26 cellular contexts compared by ENCODE assay signal in the genomic region with DNA sequence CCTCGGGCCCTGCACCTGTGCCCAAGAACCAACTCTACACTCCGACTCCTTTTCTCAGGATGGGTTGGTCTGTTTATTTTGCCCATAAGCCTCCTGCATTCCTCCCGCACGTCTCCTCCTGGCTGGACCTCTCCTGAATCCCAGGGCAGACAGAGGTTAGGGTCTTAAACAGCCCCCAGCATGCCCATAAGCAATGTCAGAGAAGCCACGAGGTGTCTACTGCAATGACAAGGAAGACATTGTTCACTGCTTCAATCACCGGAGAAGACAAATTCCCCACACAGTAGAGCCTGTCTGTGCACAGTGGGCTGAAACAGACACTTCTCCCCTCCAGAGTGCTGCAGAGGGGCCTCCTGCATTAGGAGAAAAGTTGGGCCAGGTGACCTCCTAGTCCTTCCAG.
"Had no signal": no experiment of that assay in that cellular context is flagged by ENCODE, and none has a peak within 500 bp of the region (broad histone marks: within the 10 kb centered on the region; RNA-seq: fewer than 3 reads in every experiment).

No MANE protein-coding gene starts in this region.

- H3K4me3 Mint-ChIP-seq: activated CD4-positive, alpha-beta T cell treated with anti-CD3 and anti-CD28 coated beads, Interleukin-2, amount 10 ng/mL, durations not matched to agents 24 days and 14 days; activated CD8-positive, alpha-beta T cell treated with anti-CD3 and anti-CD28 coated beads for 36 hours; activated T-cell treated with anti-CD3 and anti-CD28 coated beads, Interleukin-2, amount 50 U/mL, for 72 hours; activated T-helper 17 cell treated with anti-CD3 and anti-CD28 coated beads, Interleukin-2, amount 50 U/mL, for 72 hours; T-helper 1 cell treated with Interleukin-12 subunit alpha and Interleukin-12 subunit beta and Interleukin-4 antibody, amounts not matched to agents 30 μg/mL and 1 μg/mL, for 36 hours; T-helper 2 cell treated with Interferon-gamma antibody and Interleukin-4, amounts not matched to agents 5 μg/mL and 100 μg/mL, for 36 hours had no signal

- H3K4me1 Mint-ChIP-seq: activated CD4-positive, alpha-beta T cell treated with anti-CD3 and anti-CD28 coated beads, Interleukin-2, amount 10 ng/mL, durations not matched to agents 24 days and 14 days; activated T-helper 17 cell treated with anti-CD3 and anti-CD28 coated beads, Interleukin-2, amount 50 U/mL, for 72 hours had no signal

- ATAC-seq: activated CD8-positive, alpha-beta T cell treated with anti-CD3 and anti-CD28 coated beads for 36 hours; activated naive CD4-positive, alpha-beta T cell treated with anti-CD3 and anti-CD28 coated beads, Interleukin-2, amount 50 U/mL, for 72 hours; activated T-cell treated with anti-CD3 and anti-CD28 coated beads, Interleukin-2, amount 50 U/mL, for 72 hours; activated T-helper 17 cell treated with anti-CD3 and anti-CD28 coated beads, Interleukin-2, amount 50 U/mL, for 72 hours; body of pancreas; Panc1 had no signal

- H3K27ac Mint-ChIP-seq: activated CD4-positive, alpha-beta T cell treated with anti-CD3 and anti-CD28 coated beads, Interleukin-2, amount 10 ng/mL, durations not matched to agents 24 days and 14 days; activated CD8-positive, alpha-beta T cell treated with anti-CD3 and anti-CD28 coated beads for 36 hours; activated naive CD4-positive, alpha-beta T cell treated with anti-CD3 and anti-CD28 coated beads, Interleukin-2, amount 50 U/mL, for 72 hours; activated T-cell treated with anti-CD3 and anti-CD28 coated beads, Interleukin-2, amount 50 U/mL, for 72 hours; activated T-helper 17 cell treated with anti-CD3 and anti-CD28 coated beads, Interleukin-2, amount 50 U/mL, for 72 hours; T-helper 1 cell treated with Interleukin-12 subunit alpha and Interleukin-12 subunit beta and Interleukin-4 antibody, amounts not matched to agents 30 μg/mL and 1 μg/mL, for 36 hours; T-helper 2 cell treated with Interferon-gamma antibody and Interleukin-4, amounts not matched to agents 5 μg/mL and 100 μg/mL, for 36 hours had no signal

- H3K9me3 Mint-ChIP-seq: activated CD4-positive, alpha-beta T cell treated with anti-CD3 and anti-CD28 coated beads, Interleukin-2, amount 10 ng/mL, durations not matched to agents 24 days and 14 days; activated CD8-positive, alpha-beta T cell treated with anti-CD3 and anti-CD28 coated beads for 36 hours; activated naive CD4-positive, alpha-beta T cell treated with anti-CD3 and anti-CD28 coated beads, Interleukin-2, amount 50 U/mL, for 72 hours; activated T-cell treated with anti-CD3 and anti-CD28 coated beads, Interleukin-2, amount 50 U/mL, for 72 hours; activated T-helper 17 cell treated with anti-CD3 and anti-CD28 coated beads, Interleukin-2, amount 50 U/mL, for 72 hours; T-helper 1 cell treated with Interleukin-12 subunit alpha and Interleukin-12 subunit beta and Interleukin-4 antibody, amounts not matched to agents 30 μg/mL and 1 μg/mL, for 36 hours; T-helper 2 cell treated with Interferon-gamma antibody and Interleukin-4, amounts not matched to agents 5 μg/mL and 100 μg/mL, for 36 hours had no signal

- DNase-seq: activated CD4-positive, alpha-beta T cell treated with anti-CD3 and anti-CD28 coated beads, Interleukin-2, amount 10 ng/mL, durations not matched to agents 24 days and 14 days; activated CD4-positive, alpha-beta T cell treated with anti-CD3 and anti-CD28 coated beads, Interleukin-2, amount 50 U/mL, for 4 hours; activated CD8-positive, alpha-beta T cell treated with anti-CD3 and anti-CD28 coated beads for 36 hours; activated effector memory CD4-positive, alpha-beta T cell treated with anti-CD3 and anti-CD28 coated beads, Interleukin-2, amount 50 U/mL, for 16 hours; activated naive CD4-positive, alpha-beta T cell; activated T-cell treated with anti-CD3 and anti-CD28 coated beads, Interleukin-2, amount 50 U/mL, for 1 hour; activated T-cell treated with anti-CD3 and anti-CD28 coated beads, Interleukin-2, amount 50 U/mL, for 72 hours; adrenal gland; body of pancreas; Karpas-422; KBM-7; NCI-H1105; NCI-H1417 treated with DMSO at 0.1 percent for 48 hours; NCI-H187 treated with DMSO at 0.1 percent for 48 hours; NCI-H2081; NCI-H2227 treated with DMSO at 0.1 percent for 48 hours; NCI-H446; NCI-H510A treated with DMSO at 0.1 percent for 48 hours; NCI-H526 treated with DMSO at 0.1 percent for 48 hours; NCI-H82; SK-N-SH had no signal

- H3K36me3 Mint-ChIP-seq: activated naive CD4-positive, alpha-beta T cell treated with anti-CD3 and anti-CD28 coated beads, Interleukin-2, amount 50 U/mL, for 72 hours had no signal
